ENCODE assay signal across 1 cellular context in the genomic region with DNA sequence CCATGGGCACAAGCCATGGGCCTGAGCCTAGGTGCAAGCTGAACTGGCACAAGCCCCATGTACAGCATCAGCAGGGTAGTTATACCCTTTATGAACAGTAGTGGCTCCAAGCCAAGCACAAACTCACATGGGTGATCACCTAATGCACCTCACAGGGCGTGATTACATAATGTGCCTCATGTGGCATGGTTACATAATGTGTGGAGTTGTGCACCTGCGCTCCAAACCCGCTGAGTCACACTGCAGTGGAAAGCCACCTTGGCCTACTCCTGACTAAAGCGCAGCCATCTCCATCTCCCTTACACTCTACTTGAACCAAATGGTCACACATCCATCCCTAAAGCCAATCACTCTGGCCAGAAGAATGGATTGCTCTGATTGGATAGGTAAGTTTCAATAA.
TF ChIP-seq lines count a peak whose summit lies in the region.

No MANE protein-coding gene starts in this region.

TF ChIP-seq in H1, 55 proteins besides CTCF, POLR2A, EP300 and RAD21 (continued from another document):
- TF ChIP-seq, protein P1, sequence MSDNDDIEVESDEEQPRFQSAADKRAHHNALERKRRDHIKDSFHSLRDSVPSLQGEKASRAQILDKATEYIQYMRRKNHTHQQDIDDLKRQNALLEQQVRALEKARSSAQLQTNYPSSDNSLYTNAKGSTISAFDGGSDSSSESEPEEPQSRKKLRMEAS (IDR thresholded peaks at IDR 0.05): peak; percentile 44; the same call in 1 of the 2 replicates
- TF ChIP-seq KDM5A (IDR thresholded peaks at IDR 0.05; ENCODE audit: low read length): no peak
- TF ChIP-seq CEBPB (IDR thresholded peaks at IDR 0.05; ENCODE audit: low read depth, low read length): 0 out of 2 replicates have a peak, but pooled peaks have one; percentile 19
TF ChIP-seq in H1: peak in this region for 3.
